In the genomic region with DNA sequence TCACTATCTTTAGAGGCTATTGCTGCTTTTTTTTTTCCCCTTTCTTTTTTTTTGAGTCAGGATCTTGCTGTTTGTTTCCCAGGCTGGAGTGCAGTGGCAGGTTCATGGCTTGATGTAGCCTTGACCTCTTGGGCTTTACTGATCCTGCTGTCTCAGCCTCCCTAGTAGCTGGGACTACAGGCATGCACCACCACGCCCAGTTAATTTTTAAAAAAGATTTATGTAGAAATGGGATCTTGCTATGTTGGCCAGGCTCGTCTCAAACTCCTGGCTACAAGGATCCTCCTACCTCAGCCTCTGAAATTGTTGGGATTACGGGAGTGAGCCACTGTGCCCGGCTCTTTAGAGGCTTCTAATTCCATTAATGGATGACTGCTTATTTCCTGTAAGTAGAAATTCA, we compare ENCODE assay signal across 24 cellular contexts.
"Had no signal": no experiment of that assay in that cellular context is flagged by ENCODE, and none has a peak within 500 bp of the region (broad histone marks: within the 10 kb centered on the region; RNA-seq: fewer than 3 reads in every experiment).

No MANE protein-coding gene starts in this region.

- DNase-seq: activated B cell treated with CpG ODN at 0.5 μM for 24 hours; activated CD4-positive, alpha-beta memory T cell treated with anti-CD3 and anti-CD28 coated beads, Interleukin-2, amount 10 ng/mL, durations not matched to agents 7 days and 5 days; activated CD4-positive, alpha-beta T cell treated with anti-CD3 and anti-CD28 coated beads for 1 hour; activated CD4-positive, alpha-beta T cell treated with anti-CD3 and anti-CD28 coated beads, Interleukin-2, amount 10 ng/mL, durations not matched to agents 7 days and 5 days; activated effector memory CD4-positive, alpha-beta T cell treated with anti-CD3 and anti-CD28 coated beads, Interleukin-2, amount 50 U/mL, for 16 hours; activated naive CD4-positive, alpha-beta T cell treated with anti-CD3 and anti-CD28 coated beads for 36 hours; activated naive CD8-positive, alpha-beta T cell treated with anti-CD3 and anti-CD28 coated beads for 36 hours; activated T-cell treated with anti-CD3 and anti-CD28 coated beads, Interleukin-2, amount 50 U/mL, for 72 hours; brain microvascular endothelial cell; cerebellar nuclear complex; NCI-H1048; NCI-H146; NCI-H187 treated with DMSO at 0.1 percent for 48 hours; NCI-H2081 treated with DMSO at 0.1 percent for 48 hours; NCI-H446; NCI-H524; SHP77; T-helper 2 cell; T1000 had no signal

- H3K4me3 ChIP-seq: cardiac muscle cell, SJSA1 had no signal

- H3K9me3 Mint-ChIP-seq: activated B cell treated with CpG ODN at 0.5 μM for 24 hours; activated CD4-positive, alpha-beta memory T cell treated with anti-CD3 and anti-CD28 coated beads, Interleukin-2, amount 10 ng/mL, durations not matched to agents 7 days and 5 days had no signal

- FAIRE-seq: colon, RCC 7860, TTC549 had no signal

- H3K27ac ChIP-seq: brain microvascular endothelial cell, cardiac muscle cell, SJSA1 had no signal

- H3K27ac Mint-ChIP-seq: activated B cell treated with CpG ODN at 0.5 μM for 24 hours; activated CD4-positive, alpha-beta memory T cell treated with anti-CD3 and anti-CD28 coated beads, Interleukin-2, amount 10 ng/mL, durations not matched to agents 7 days and 5 days; activated CD4-positive, alpha-beta T cell treated with anti-CD3 and anti-CD28 coated beads, Interleukin-2, amount 10 ng/mL, durations not matched to agents 7 days and 5 days; activated naive CD4-positive, alpha-beta T cell treated with anti-CD3 and anti-CD28 coated beads for 36 hours; activated naive CD8-positive, alpha-beta T cell treated with anti-CD3 and anti-CD28 coated beads for 36 hours had no signal

- H3K36me3 ChIP-seq: cardiac muscle cell, SJSA1 had no signal

- ATAC-seq: activated T-cell treated with anti-CD3 and anti-CD28 coated beads, Interleukin-2, amount 50 U/mL, for 72 hours had no signal

- H3K4me3 Mint-ChIP-seq: activated B cell treated with CpG ODN at 0.5 μM for 24 hours; activated CD4-positive, alpha-beta memory T cell treated with anti-CD3 and anti-CD28 coated beads, Interleukin-2, amount 10 ng/mL, durations not matched to agents 7 days and 5 days; activated CD4-positive, alpha-beta T cell treated with anti-CD3 and anti-CD28 coated beads, Interleukin-2, amount 10 ng/mL, durations not matched to agents 7 days and 5 days; activated naive CD4-positive, alpha-beta T cell treated with anti-CD3 and anti-CD28 coated beads for 36 hours; activated naive CD8-positive, alpha-beta T cell treated with anti-CD3 and anti-CD28 coated beads for 36 hours; activated T-cell treated with anti-CD3 and anti-CD28 coated beads, Interleukin-2, amount 50 U/mL, for 72 hours had no signal

- H3K9me3 ChIP-seq: SJSA1 had no signal

- H3K27me3 Mint-ChIP-seq: activated B cell treated with CpG ODN at 0.5 μM for 24 hours; activated CD4-positive, alpha-beta memory T cell treated with anti-CD3 and anti-CD28 coated beads, Interleukin-2, amount 10 ng/mL, durations not matched to agents 7 days and 5 days; activated CD4-positive, alpha-beta T cell treated with anti-CD3 and anti-CD28 coated beads, Interleukin-2, amount 10 ng/mL, durations not matched to agents 7 days and 5 days; activated naive CD8-positive, alpha-beta T cell treated with anti-CD3 and anti-CD28 coated beads for 36 hours had no signal

- H3K27me3 ChIP-seq: brain microvascular endothelial cell, cardiac muscle cell, SJSA1 had no signal
